ENCODE assay signal across 8 cellular contexts in genomic region chr2:53767405-53768232, GRCh38. TPM values are rescaled to one million over a fixed set of nuclear protein-coding genes. Genes with fewer than 3 reads are reported as not detected.
DNase-seq lines count a peak whose midpoint lies in the region; ATAC-seq, FAIRE-seq and TF ChIP-seq lines count a peak whose summit lies in the region.

TSS of gene CHAC2 (plus strand) at chr2:53767804. CDS start at chr2:53767887, 83 bp downstream.

- in situ Hi-C loops in GM18951 (cut with MboI; ENCODE audit: low sequenced_read_pairs, unreplicated experiment), result no loop called here

- CTCF ChIA-PET in activated B cell treated with CpG ODN at 0.5 μM for 24 hours (lab: Charles Lee), result interaction anchor here (0.6 to 1.6 kb wide), 2 partner anchors 16 to 40 kb away, joined by 3 to 5 read pairs; no protein-coding TSS in a partner anchor

- H3K9me3 Mint-ChIP-seq in activated B cell treated with CpG ODN at 0.5 μM for 24 hours, result no peaks in the 10 kb centered on the region

- FAIRE-seq in islet of Langerhans (lab: Jason Lieb, UNC), result peak; percentile 82

- peak; percentile 83 for TF ChIP-seq POLR2A in GM18951 (IDR thresholded peaks at IDR 0.05; ENCODE audit: extremely low read depth, insufficient read depth, insufficient read length)

- DNase-seq in AG09319 (ENCODE audit: extremely low read depth, low read depth) (no peak), NCI-H2227 treated with DMSO at 0.1 percent for 48 hours (lab: John Stamatoyannopoulos, UW) (peak; percentile 92), activated B cell treated with CpG ODN at 0.5 μM for 24 hours (peak; percentile 82), caudate nucleus (lab: John Stamatoyannopoulos, UW) (peak in 60 of 61 donors; percentile 25 to 86 (median 70))
- DNase-seq in stimulated activated CD4-positive, alpha-beta T cell treated with anti-CD3 and anti-CD28 coated beads, Interleukin-12 subunit alpha, Interleukin-12 subunit beta, amount 100 ng/mL, for 4 hours, result peak; percentile 85

- TF ChIP-seq CTCF in AG09319 (IDR thresholded peaks at IDR 0.05; ENCODE audit: low read depth, low read length) (peak; percentile 35), activated B cell treated with CpG ODN at 0.5 μM for 24 hours (IDR thresholded peaks at IDR 0.05) (no peak)

- H3K27ac Mint-ChIP-seq in activated B cell treated with CpG ODN at 0.5 μM for 24 hours, result peak within 1 kb of the TSS; percentile 99

- H3K27me3 Mint-ChIP-seq in activated B cell treated with CpG ODN at 0.5 μM for 24 hours, result no peaks in the 10 kb centered on the region

- intact Hi-C loops in activated B cell treated with CpG ODN at 0.5 μM for 24 hours (cut with micrococcal nuclease), result loop anchor here (1.0 to 5.0 kb wide), 8 partner anchors 20 to 1849 kb away; partner anchors contain the start of genes ACYP2, CFAP36, EML6 and ERLEC1

- peak within 1 kb of the TSS; percentile 86 for H3K27ac ChIP-seq in caudate nucleus (ENCODE audit: low read depth, low read length)

- ATAC-seq in HG03175 (IDR thresholded peaks at IDR 0.05; ENCODE audit: unreplicated experiment), result peak; percentile 92
- peak; percentile 92 for ATAC-seq in activated B cell treated with CpG ODN at 0.5 μM for 24 hours (ENCODE audit: low read depth)

- peaks cover 36% of the 10 kb centered on the region for H3K36me3 Mint-ChIP-seq in activated B cell treated with CpG ODN at 0.5 μM for 24 hours (ENCODE audit: low read depth)

- peaks cover 21% of the 10 kb centered on the region for H3K4me1 Mint-ChIP-seq in activated B cell treated with CpG ODN at 0.5 μM for 24 hours

- POLR2A ChIA-PET in activated B cell treated with CpG ODN at 0.5 μM for 24 hours (lab: Charles Lee), result interaction anchor here (0.6 to 5.7 kb wide), 22 partner anchors 10 to 1850 kb away, joined by 3 to 81 read pairs (median 4); partner anchors contain the start of genes ACYP2, ASB3, CFAP36 and CLHC1

- H3K4me3 Mint-ChIP-seq in activated B cell treated with CpG ODN at 0.5 μM for 24 hours, result peak within 1 kb of the TSS; percentile 95

RNA-seq across cellular contexts. Expression of gene CHAC2, which starts in this region (rescaled TPM):
- 7.0 and 7.6 TPM in 2 replicates for total RNA-seq in activated B cell treated with CpG ODN at 0.5 μM for 24 hours
